ENCODE assay signal across 9 cellular contexts in genomic region chr11:120547871-120548681, GRCh38. TPM values are rescaled to one million over a fixed set of nuclear protein-coding genes. Genes with fewer than 3 reads are reported as not detected.
DNase-seq lines count a peak whose midpoint lies in the region; ATAC-seq, FAIRE-seq and TF ChIP-seq lines count a peak whose summit lies in the region.
"Had no signal": no experiment of that assay in that cellular context is flagged by ENCODE, and none has a peak within 500 bp of the region (broad histone marks: within the 10 kb centered on the region; RNA-seq: fewer than 3 reads in every experiment).

No MANE protein-coding gene starts in this region.

- no peak overlapping the region for H3K4me3 Mint-ChIP-seq in endodermal cell
- H3K4me3 Mint-ChIP-seq in activated CD4-positive, alpha-beta T cell treated with anti-CD3 and anti-CD28 coated beads, Interleukin-2, amount 10 ng/mL, durations not matched to agents 24 days and 14 days, result no peak overlapping the region
- no peak overlapping the region for H3K4me3 Mint-ChIP-seq in stimulated activated memory B cell treated with anti-CD40 and anti-IgM and Interleukin-4, amounts not matched to agents 10 μg/mL and 1 μg/mL and 100 μg/mL, for 72 hours

- no peaks in the 10 kb centered on the region for H3F3A ChIP-seq in PC-3 (ENCODE audit: low read length, unreplicated experiment)

- peak overlapping the region in 1 of 2 experiments; percentile 61 for H2BK12ac ChIP-seq in mesenchymal stem cell (ENCODE audit: low read length in 2 of 2)

- intact Hi-C loops in PC-3 (cut with micrococcal nuclease), result no loop called here
- intact Hi-C loops in activated CD4-positive, alpha-beta T cell treated with anti-CD3 and anti-CD28 coated beads, Interleukin-2, amount 10 ng/mL, durations not matched to agents 24 days and 14 days (cut with micrococcal nuclease), result no loop called here

- H4K91ac ChIP-seq in mesenchymal stem cell (ENCODE audit: low read length), result peak overlapping the region; percentile 5

- H2BK15ac ChIP-seq in mesenchymal stem cell (ENCODE audit: low read depth, poor library complexity, severe bottlenecking), result no peak overlapping the region

- H2BK5ac ChIP-seq in mesenchymal stem cell (ENCODE audit: low read depth, low read length, poor library complexity, severe bottlenecking), result no peak overlapping the region

- peaks cover under 1% of the 10 kb centered on the region for H3K27me3 Mint-ChIP-seq in endodermal cell (ENCODE audit: insufficient read depth)
- H3K27me3 Mint-ChIP-seq in activated CD4-positive, alpha-beta T cell treated with anti-CD3 and anti-CD28 coated beads, Interleukin-2, amount 10 ng/mL, durations not matched to agents 24 days and 14 days, result peaks cover 1% of the 10 kb centered on the region
- peaks cover 15% of the 10 kb centered on the region for H3K27me3 Mint-ChIP-seq in stimulated activated memory B cell treated with anti-CD40 and anti-IgM and Interleukin-4, amounts not matched to agents 10 μg/mL and 1 μg/mL and 100 μg/mL, for 72 hours

- H3K27me3 ChIP-seq in PC-3 (ENCODE audit: low read length) (0 out of 2 replicates have a peak, but pooled peaks cover 5% of the 10 kb centered on the region), endodermal cell (ENCODE audit: control insufficient read depth, insufficient read depth, low read length, poor library complexity, severe bottlenecking) (no peaks in the 10 kb centered on the region), mesenchymal stem cell (ENCODE audit: control insufficient read depth in 1 of 2, insufficient read depth in 1 of 2, low read length in 2 of 2) (no peaks in the 10 kb centered on the region)

- no peak overlapping the region for H3K27ac Mint-ChIP-seq in endodermal cell
- no peak overlapping the region for H3K27ac Mint-ChIP-seq in activated CD4-positive, alpha-beta T cell treated with anti-CD3 and anti-CD28 coated beads, Interleukin-2, amount 10 ng/mL, durations not matched to agents 24 days and 14 days
- no peak overlapping the region for H3K27ac Mint-ChIP-seq in stimulated activated memory B cell treated with anti-CD40 and anti-IgM and Interleukin-4, amounts not matched to agents 10 μg/mL and 1 μg/mL and 100 μg/mL, for 72 hours

- H3K36me3 ChIP-seq in HEK293 (ENCODE audit: control insufficient read depth in 2 of 2, insufficient read depth in 1 of 2, low read length in 2 of 2) (no peaks in the 10 kb centered on the region), PC-3 (ENCODE audit: low read depth, low read length) (no peaks in the 10 kb centered on the region), endodermal cell (ENCODE audit: control insufficient read depth, insufficient read depth, low read length) (no peaks in the 10 kb centered on the region), mesenchymal stem cell (ENCODE audit: control insufficient read depth in 1 of 2, insufficient read depth in 2 of 2, low read depth in 1 of 2, low read length in 2 of 2) (no peaks in the 10 kb centered on the region)

- no peak for TF ChIP-seq POLR2A in GM12892 (IDR thresholded peaks at IDR 0.05; ENCODE audit: low read depth, low read length)

- no peak overlapping the region for H2BK120ac ChIP-seq in mesenchymal stem cell (ENCODE audit: low read depth, low read length)

- WGBS in endodermal cell (ENCODE audit: insufficient coverage in 1 of 2, insufficient read length in 1 of 2), 2 experiments, result 73 to 84% methylated on average over 10 to 15 of the region's 15 CpGs
- whole genome bisulfite sequencing in mesenchymal stem cell, result 28% methylated on average over 15 of the region's 15 CpGs

- H3K18ac ChIP-seq in mesenchymal stem cell (ENCODE audit: low read depth in 1 of 2, low read length in 2 of 2), result peak overlapping the region; percentile 56 to 70

- no peak overlapping the region for H3K14ac ChIP-seq in mesenchymal stem cell (ENCODE audit: low read length in 2 of 2)

- BruUV-seq in PC-3 (replicated peaks; lab: Mats Ljungman, UMichigan), result no TSS peak

- H3K9me2 ChIP-seq in PC-3 (replicated peaks; ENCODE audit: low read length), result no peaks in the 10 kb centered on the region

- H3K4me1 Mint-ChIP-seq in endodermal cell, result peaks cover 7% of the 10 kb centered on the region
- H3K4me1 Mint-ChIP-seq in activated CD4-positive, alpha-beta T cell treated with anti-CD3 and anti-CD28 coated beads, Interleukin-2, amount 10 ng/mL, durations not matched to agents 24 days and 14 days, result peaks cover 2% of the 10 kb centered on the region
- peaks cover 23% of the 10 kb centered on the region for H3K4me1 Mint-ChIP-seq in stimulated activated memory B cell treated with anti-CD40 and anti-IgM and Interleukin-4, amounts not matched to agents 10 μg/mL and 1 μg/mL and 100 μg/mL, for 72 hours

- H2AK5ac ChIP-seq in mesenchymal stem cell (ENCODE audit: low read length, severe bottlenecking), result no peak overlapping the region

- FAIRE-seq in GM12892 (lab: Jason Lieb, UNC), result no peak

- H3K23ac ChIP-seq in mesenchymal stem cell (ENCODE audit: low read length in 2 of 2), result no peak overlapping the region

- CTCF ChIA-PET in HEK293 (lab: Yijun Ruan, JAX) (interaction anchor here (0.8 kb wide), 1 partner anchor 96 kb away, joined by 3 read pairs; no protein-coding TSS in a partner anchor), PC-3 (lab: Charles Lee) (interaction anchor here (0.6 kb wide), 1 partner anchor 107 kb away, joined by 3 read pairs; no protein-coding TSS in a partner anchor)

- H4K20me1 ChIP-seq in PC-3 (ENCODE audit: low read length), result no peaks in the 10 kb centered on the region

- no peak overlapping the region for H2AFZ ChIP-seq in PC-3 (ENCODE audit: low read length)
- no peak overlapping the region for H2AFZ ChIP-seq in mesenchymal stem cell (ENCODE audit: low read depth, low read length)
- H2AFZ ChIP-seq: parathyroid adenoma had no signal

- POLR2A ChIA-PET in HEK293 (lab: Yijun Ruan, JAX) (interaction anchor here (0.6 to 0.7 kb wide), 3 partner anchors 17 to 437 kb away, joined by 3 to 4 read pairs (median 4); no protein-coding TSS in a partner anchor), PC-3 (lab: Charles Lee; ENCODE audit: unreplicated experiment) (no interaction called here)

- H3K9ac ChIP-seq in PC-3 (ENCODE audit: low read length) (no peak overlapping the region), endodermal cell (ENCODE audit: extremely low read depth, low read length, poor library complexity, severe bottlenecking) (no peak overlapping the region), mesenchymal stem cell (ENCODE audit: low read length) (peak overlapping the region; percentile 65)
- H3K9ac ChIP-seq: parathyroid adenoma had no signal

- H3K36me3 Mint-ChIP-seq in endodermal cell (ENCODE audit: low read depth), result no peaks in the 10 kb centered on the region
- no peaks in the 10 kb centered on the region for H3K36me3 Mint-ChIP-seq in activated CD4-positive, alpha-beta T cell treated with anti-CD3 and anti-CD28 coated beads, Interleukin-2, amount 10 ng/mL, durations not matched to agents 24 days and 14 days (ENCODE audit: low read depth)
- H3K36me3 Mint-ChIP-seq in stimulated activated memory B cell treated with anti-CD40 and anti-IgM and Interleukin-4, amounts not matched to agents 10 μg/mL and 1 μg/mL and 100 μg/mL, for 72 hours, result no peaks in the 10 kb centered on the region

- DNase-seq in PC-3, result peak; percentile 95
- no peak for DNase-seq in endodermal cell
- peak; percentile 99 for DNase-seq in mesenchymal stem cell
- no peak for DNase-seq in GM12892 (ENCODE audit: insufficient read length)
- DNase-seq in activated CD4-positive, alpha-beta T cell treated with anti-CD3 and anti-CD28 coated beads, Interleukin-2, amount 10 ng/mL, durations not matched to agents 24 days and 14 days, result no peak

- H3K4me1 ChIP-seq in HEK293 (ENCODE audit: control insufficient read depth, insufficient read depth, low read length) (peaks cover 10% of the 10 kb centered on the region; the same call in 1 of the 2 replicates), PC-3 (ENCODE audit: insufficient read depth, low read length) (peaks cover 25% of the 10 kb centered on the region), endodermal cell (ENCODE audit: control insufficient read depth, insufficient read depth, low read length) (no peaks in the 10 kb centered on the region), mesenchymal stem cell (ENCODE audit: control insufficient read depth, insufficient read depth, low read depth, low read length) (peaks cover 28% of the 10 kb centered on the region)
- H3K4me1 ChIP-seq: parathyroid adenoma had no signal

- no peaks in the 10 kb centered on the region for H3K79me2 ChIP-seq in PC-3 (ENCODE audit: low read length)
- H3K79me2 ChIP-seq: parathyroid adenoma had no signal

- H4K8ac ChIP-seq in mesenchymal stem cell (ENCODE audit: low read length), result peak overlapping the region; percentile 1

- H3K27ac ChIP-seq in HEK293 (ENCODE audit: extremely low read depth, low read depth, low read length) (no peak overlapping the region), PC-3 (ENCODE audit: low read length) (peak overlapping the region; percentile 16; the same call in 1 of the 2 replicates), endodermal cell (ENCODE audit: low read depth, low read length) (no peak overlapping the region), mesenchymal stem cell (ENCODE audit: low read length, poor library complexity, severe bottlenecking) (peak overlapping the region; percentile 50)
- H3K27ac ChIP-seq: parathyroid adenoma had no signal

- H3K4me2 ChIP-seq in PC-3 (ENCODE audit: low read length) (peak overlapping the region; percentile 35), mesenchymal stem cell (ENCODE audit: low read length, poor library complexity, severe bottlenecking) (no peak overlapping the region)

- TF ChIP-seq CTCF in HEK293 (tag by site-specific recombination; IDR thresholded peaks at IDR 0.05), result 0 out of 2 replicates have a peak, but pooled peaks have one; percentile 7
- TF ChIP-seq CTCF in PC-3 (conservative IDR thresholded peaks at IDR 0.05; ENCODE audit: low read depth, low read length), result peak; percentile 45; the same call in 1 of the 2 replicates
- peak; percentile 60 for TF ChIP-seq CTCF in endodermal cell (conservative IDR thresholded peaks at IDR 0.05)

- H3K4ac ChIP-seq in mesenchymal stem cell (ENCODE audit: low read depth in 1 of 2, low read length in 2 of 2), result peak overlapping the region in 1 of 2 experiments; percentile 13

- no peaks in the 10 kb centered on the region for H3K9me3 Mint-ChIP-seq in endodermal cell
- H3K9me3 Mint-ChIP-seq in activated CD4-positive, alpha-beta T cell treated with anti-CD3 and anti-CD28 coated beads, Interleukin-2, amount 10 ng/mL, durations not matched to agents 24 days and 14 days, result no peaks in the 10 kb centered on the region
- no peaks in the 10 kb centered on the region for H3K9me3 Mint-ChIP-seq in stimulated activated memory B cell treated with anti-CD40 and anti-IgM and Interleukin-4, amounts not matched to agents 10 μg/mL and 1 μg/mL and 100 μg/mL, for 72 hours

- H3K79me1 ChIP-seq in mesenchymal stem cell (replicated peaks; ENCODE audit: low read length, poor library complexity, severe bottlenecking), result no peaks in the 10 kb centered on the region

- H3K9me3 ChIP-seq in HEK293 (ENCODE audit: control insufficient read depth, insufficient read depth, low read depth, low read length), result no peaks in the 10 kb centered on the region
- H3K9me3 ChIP-seq in PC-3 (ENCODE audit: low read length), result no peaks in the 10 kb centered on the region
- H3K9me3 ChIP-seq in endodermal cell (ENCODE audit: control insufficient read depth, low read length), result no peaks in the 10 kb centered on the region
- H3K9me3 ChIP-seq in mesenchymal stem cell (ENCODE audit: control insufficient read depth, low read length), result no peaks in the 10 kb centered on the region

- H3K4me3 ChIP-seq in HEK293 (ENCODE audit: low read depth, low read length), result no peak overlapping the region
- no peak overlapping the region for H3K4me3 ChIP-seq in PC-3 (ENCODE audit: low read length)
- no peak overlapping the region for H3K4me3 ChIP-seq in endodermal cell (ENCODE audit: low read length)
- H3K4me3 ChIP-seq in mesenchymal stem cell (ENCODE audit: insufficient read depth in 1 of 2, low read depth in 1 of 2, low read length in 2 of 2), result no peak overlapping the region

- ATAC-seq in PC-3 (peak; percentile 85), HG02610 (IDR thresholded peaks at IDR 0.05; ENCODE audit: unreplicated experiment) (no peak)
- ATAC-seq in stimulated activated memory B cell treated with anti-CD40 and anti-IgM and Interleukin-4, amounts not matched to agents 10 μg/mL and 1 μg/mL and 100 μg/mL, for 72 hours, result no peak

RNA-seq across cellular contexts. Expression of gene GRIK4, which starts 36.5 kb away (rescaled TPM):
- total RNA-seq in PC-3 (2014; rRNA removed) (not detected in 2 replicates), endodermal cell (1 to 10 TPM; 1.7 to 3.5 TPM)
- polyA plus RNA-seq in endodermal cell (2013, experiment 1 of 2), result 1.9 TPM
- polyA plus RNA-seq in endodermal cell (2013, experiment 2 of 2), result 1.6 TPM
- polyA plus RNA-seq in mesenchymal stem cell (2013, experiment 1 of 2), result 0.26 TPM
- 0.23 TPM for polyA plus RNA-seq in mesenchymal stem cell (2013, experiment 2 of 2)
- 0.45 TPM for polyA plus RNA-seq in GM12892 (2012; ENCODE audit: missing spikeins)
- total RNA-seq in activated CD4-positive, alpha-beta T cell treated with anti-CD3 and anti-CD28 coated beads, Interleukin-2, amount 10 ng/mL, durations not matched to agents 24 days and 14 days, result 0.02 and 0.09 TPM in 2 replicates

Comparison
In these comparisons a context has a peak if more than half of its experiments do, and no peak if none do; other contexts are left out.
1. H3K27ac ChIP-seq: peak in PC-3 (single experiment) and mesenchymal stem cell (single experiment); none in HEK293 (single experiment) and endodermal cell (single experiment).
2. CTCF ChIP-seq: peak in every context shown above with its lines; median percentile 60 in endodermal cell; 45 in PC-3; 7 in HEK293.
3. DNase-seq: peak in PC-3 (single experiment) and mesenchymal stem cell (single experiment); none in endodermal cell (single experiment), GM12892 (single experiment) and activated CD4-positive, alpha-beta T cell treated with anti-CD3 and anti-CD28 coated beads, Interleukin-2, amount 10 ng/mL, durations not matched to agents 24 days and 14 days (single experiment).